Comparison of ENCODE assay signal across 40 cellular contexts in the genomic region with DNA sequence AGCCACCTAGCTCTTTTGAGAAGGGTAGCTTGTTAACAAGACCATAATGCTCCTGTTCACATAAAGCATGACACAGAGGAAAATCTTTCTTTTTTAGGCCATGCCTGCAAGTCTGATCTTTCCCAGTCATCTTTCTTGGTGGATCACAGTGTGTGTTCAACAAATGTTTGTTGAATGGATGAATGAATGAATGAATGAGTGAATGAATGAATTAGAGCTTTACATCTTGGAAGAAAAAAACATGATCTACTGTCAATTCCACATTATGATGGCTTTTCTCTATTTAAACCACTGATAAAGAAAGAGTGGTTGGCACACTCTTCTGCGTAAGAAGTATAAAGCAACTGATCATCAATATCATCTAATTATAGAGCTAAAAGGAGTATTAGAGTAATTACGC.
"Had no signal": no experiment of that assay in that cellular context is flagged by ENCODE, and none has a peak within 500 bp of the region (broad histone marks: within the 10 kb centered on the region; RNA-seq: fewer than 3 reads in every experiment).

No MANE protein-coding gene starts in this region.

- H3K27ac ChIP-seq: adrenal gland, ascending aorta, body of pancreas, brain microvascular endothelial cell, breast epithelium, cardiac muscle cell had no signal

- FAIRE-seq: astrocyte, bronchial epithelial cell had no signal

- H3K9me3 ChIP-seq: adrenal gland, ascending aorta, body of pancreas, breast epithelium had no signal

- H3K27me3 Mint-ChIP-seq: activated naive CD4-positive, alpha-beta T cell treated with anti-CD3 and anti-CD28 coated beads, Interleukin-2, amount 50 U/mL, for 24 hours had no signal

- DNase-seq: activated effector memory CD4-positive, alpha-beta T cell treated with anti-CD3 and anti-CD28 coated beads, Interleukin-2, amount 50 U/mL, for 16 hours; activated effector memory CD4-positive, alpha-beta T cell treated with Interleukin-2 at 50 U/mL for 16 hours; activated gamma-delta T cell; activated gamma-delta T cell treated with Interleukin-2 at 50 U/mL for 16 hours; activated naive CD4-positive, alpha-beta T cell; activated naive CD4-positive, alpha-beta T cell treated with anti-CD3 and anti-CD28 coated beads for 36 hours; activated naive CD4-positive, alpha-beta T cell treated with anti-CD3 and anti-CD28 coated beads, Interleukin-2, amount 10 ng/mL, durations not matched to agents 7 days and 5 days; activated naive CD4-positive, alpha-beta T cell treated with anti-CD3 and anti-CD28 coated beads, Interleukin-2, amount 50 U/mL, for 16 hours; activated naive CD4-positive, alpha-beta T cell treated with Interleukin-2 at 50 U/mL for 16 hours; activated naive CD8-positive, alpha-beta T cell treated with anti-CD3 and anti-CD28 coated beads for 36 hours; activated naive CD8-positive, alpha-beta T cell treated with anti-CD3 and anti-CD28 coated beads, Interleukin-2, amount 10 ng/mL, durations not matched to agents 7 days and 5 days; activated naive CD8-positive, alpha-beta T cell treated with anti-CD3 and anti-CD28 coated beads, Interleukin-2, amount 50 U/mL, for 24 hours; activated T-cell treated with anti-CD3 and anti-CD28 coated beads, Interleukin-2, amount 50 U/mL, for 1 hour; activated T-cell treated with anti-CD3 and anti-CD28 coated beads, Interleukin-2, amount 50 U/mL, for 24 hours; activated T-cell treated with anti-CD3 and anti-CD28 coated beads, Interleukin-2, amount 50 U/mL, for 4 hours; activated T-cell treated with anti-CD3 and anti-CD28 coated beads, Interleukin-2, amount 50 U/mL, for 48 hours; activated T-cell treated with anti-CD3 and anti-CD28 coated beads, Interleukin-2, amount 50 U/mL, for 72 hours; adrenal gland; amniotic stem cell; amygdala; anterior cingulate cortex; aorta; body of pancreas; brain microvascular endothelial cell; caudate nucleus; central memory CD4-positive, alpha-beta T cell; cerebellar nuclear complex had no signal

- H3K4me3 Mint-ChIP-seq: activated naive CD4-positive, alpha-beta T cell treated with anti-CD3 and anti-CD28 coated beads for 36 hours; activated naive CD4-positive, alpha-beta T cell treated with anti-CD3 and anti-CD28 coated beads, Interleukin-2, amount 10 ng/mL, durations not matched to agents 7 days and 5 days; activated naive CD4-positive, alpha-beta T cell treated with anti-CD3 and anti-CD28 coated beads, Interleukin-2, amount 50 U/mL, for 24 hours; activated naive CD8-positive, alpha-beta T cell; activated naive CD8-positive, alpha-beta T cell treated with anti-CD3 and anti-CD28 coated beads for 36 hours; activated naive CD8-positive, alpha-beta T cell treated with anti-CD3 and anti-CD28 coated beads, Interleukin-2, amount 10 ng/mL, durations not matched to agents 7 days and 5 days; activated naive CD8-positive, alpha-beta T cell treated with anti-CD3 and anti-CD28 coated beads, Interleukin-2, amount 50 U/mL, for 24 hours; activated T-cell treated with anti-CD3 and anti-CD28 coated beads, Interleukin-2, amount 50 U/mL, for 24 hours; activated T-cell treated with anti-CD3 and anti-CD28 coated beads, Interleukin-2, amount 50 U/mL, for 4 hours; activated T-cell treated with anti-CD3 and anti-CD28 coated beads, Interleukin-2, amount 50 U/mL, for 72 hours; activated T-helper 1 cell treated with anti-CD3 and anti-CD28 coated beads, Interleukin-12 subunit alpha, Interleukin-12 subunit beta, Interleukin-2, Interleukin-4 antibody, amounts not matched to agents 30 ng/mL and 10 ng/mL and 1 ng/mL, durations not matched to agents 14 hours and 24 hours and 36 hours; activated T-helper 17 cell treated with anti-CD3 and anti-CD28 coated beads, Interleukin-2, amount 50 U/mL, for 72 hours; brain; central memory CD8-positive, alpha-beta T cell had no signal

- ATAC-seq: activated naive CD4-positive, alpha-beta T cell treated with anti-CD3 and anti-CD28 coated beads, Interleukin-2, amount 50 U/mL, for 72 hours; activated naive CD8-positive, alpha-beta T cell treated with anti-CD3 and anti-CD28 coated beads, Interleukin-2, amount 50 U/mL, for 24 hours; activated T-cell treated with anti-CD3 and anti-CD28 coated beads, Interleukin-2, amount 50 U/mL, for 4 hours; activated T-cell treated with anti-CD3 and anti-CD28 coated beads, Interleukin-2, amount 50 U/mL, for 72 hours; activated T-helper 17 cell treated with anti-CD3 and anti-CD28 coated beads, Interleukin-2, amount 50 U/mL, for 72 hours; body of pancreas had no signal

- H3K4me1 ChIP-seq: adrenal gland, ascending aorta, body of pancreas, breast epithelium had no signal

- H3K36me3 ChIP-seq: adrenal gland, ascending aorta, brain microvascular endothelial cell, breast epithelium, cardiac muscle cell had no signal

- H3K27me3 ChIP-seq: adrenal gland, ascending aorta, body of pancreas, brain microvascular endothelial cell, breast epithelium, cardiac muscle cell had no signal

- H3K4me1 Mint-ChIP-seq: activated naive CD4-positive, alpha-beta T cell treated with anti-CD3 and anti-CD28 coated beads, Interleukin-2, amount 10 ng/mL, durations not matched to agents 7 days and 5 days; activated naive CD8-positive, alpha-beta T cell treated with anti-CD3 and anti-CD28 coated beads for 36 hours; activated naive CD8-positive, alpha-beta T cell treated with anti-CD3 and anti-CD28 coated beads, Interleukin-2, amount 10 ng/mL, durations not matched to agents 7 days and 5 days; activated naive CD8-positive, alpha-beta T cell treated with anti-CD3 and anti-CD28 coated beads, Interleukin-2, amount 50 U/mL, for 24 hours; activated T-helper 17 cell treated with anti-CD3 and anti-CD28 coated beads, Interleukin-2, amount 50 U/mL, for 72 hours; brain; central memory CD8-positive, alpha-beta T cell had no signal

- H3K27ac Mint-ChIP-seq: activated naive CD4-positive, alpha-beta T cell treated with anti-CD3 and anti-CD28 coated beads for 36 hours; activated naive CD4-positive, alpha-beta T cell treated with anti-CD3 and anti-CD28 coated beads, Interleukin-2, amount 10 ng/mL, durations not matched to agents 7 days and 5 days; activated naive CD4-positive, alpha-beta T cell treated with anti-CD3 and anti-CD28 coated beads, Interleukin-2, amount 50 U/mL, for 72 hours; activated naive CD8-positive, alpha-beta T cell; activated naive CD8-positive, alpha-beta T cell treated with anti-CD3 and anti-CD28 coated beads for 36 hours; activated naive CD8-positive, alpha-beta T cell treated with anti-CD3 and anti-CD28 coated beads, Interleukin-2, amount 10 ng/mL, durations not matched to agents 7 days and 5 days; activated naive CD8-positive, alpha-beta T cell treated with anti-CD3 and anti-CD28 coated beads, Interleukin-2, amount 50 U/mL, for 24 hours; activated T-cell treated with anti-CD3 and anti-CD28 coated beads, Interleukin-2, amount 50 U/mL, for 24 hours; activated T-cell treated with anti-CD3 and anti-CD28 coated beads, Interleukin-2, amount 50 U/mL, for 72 hours; activated T-helper 1 cell treated with anti-CD3 and anti-CD28 coated beads, Interleukin-12 subunit alpha, Interleukin-12 subunit beta, Interleukin-2, Interleukin-4 antibody, amounts not matched to agents 30 ng/mL and 10 ng/mL and 1 ng/mL, durations not matched to agents 14 hours and 24 hours and 36 hours; activated T-helper 17 cell treated with anti-CD3 and anti-CD28 coated beads, Interleukin-2, amount 50 U/mL, for 72 hours; activated T-helper 2 cell treated with anti-CD3 and anti-CD28 coated beads, Interferon-gamma antibody, Interleukin-2, Interleukin-4, amounts not matched to agents 10 μg/mL and 5 μg/mL and 100 μg/mL, durations not matched to agents 14 hours and 24 hours and 36 hours; brain had no signal

- H3K4me3 ChIP-seq: adrenal gland, ascending aorta, body of pancreas, breast epithelium, cardiac muscle cell had no signal

- H3K9me3 Mint-ChIP-seq: activated naive CD4-positive, alpha-beta T cell treated with anti-CD3 and anti-CD28 coated beads for 36 hours; activated naive CD4-positive, alpha-beta T cell treated with anti-CD3 and anti-CD28 coated beads, Interleukin-2, amount 10 ng/mL, durations not matched to agents 7 days and 5 days; activated naive CD4-positive, alpha-beta T cell treated with anti-CD3 and anti-CD28 coated beads, Interleukin-2, amount 50 U/mL, for 24 hours; activated naive CD8-positive, alpha-beta T cell treated with anti-CD3 and anti-CD28 coated beads for 36 hours; activated naive CD8-positive, alpha-beta T cell treated with anti-CD3 and anti-CD28 coated beads, Interleukin-2, amount 10 ng/mL, durations not matched to agents 7 days and 5 days; activated T-cell treated with anti-CD3 and anti-CD28 coated beads, Interleukin-2, amount 50 U/mL, for 24 hours; activated T-cell treated with anti-CD3 and anti-CD28 coated beads, Interleukin-2, amount 50 U/mL, for 4 hours; activated T-helper 1 cell treated with anti-CD3 and anti-CD28 coated beads, Interleukin-12 subunit alpha, Interleukin-12 subunit beta, Interleukin-2, Interleukin-4 antibody, amounts not matched to agents 30 ng/mL and 10 ng/mL and 1 ng/mL, durations not matched to agents 14 hours and 24 hours and 36 hours; activated T-helper 2 cell treated with anti-CD3 and anti-CD28 coated beads, Interferon-gamma antibody, Interleukin-2, Interleukin-4, amounts not matched to agents 10 μg/mL and 5 μg/mL and 100 μg/mL, durations not matched to agents 14 hours and 24 hours and 36 hours; central memory CD8-positive, alpha-beta T cell had no signal
